Comparison of ENCODE assay signal across 8 cellular contexts in genomic region chr6:157381631-157382621, GRCh38. TPM values are rescaled to one million over a fixed set of nuclear protein-coding genes. Genes with fewer than 3 reads are reported as not detected.
A peak's percentile ranks its signal among the peaks of the same experiment; 100 is the strongest.
DNase-seq lines count a peak whose midpoint lies in the region; ATAC-seq and TF ChIP-seq lines count a peak whose summit lies in the region.

No MANE protein-coding gene starts in this region.

- TF ChIP-seq EP300 in tibial nerve (IDR thresholded peaks at IDR 0.05) = no peak

- no peak for TF ChIP-seq POLR2A in tibial nerve (IDR thresholded peaks at IDR 0.05)

- H3K27me3 ChIP-seq in SJCRH30 = no peaks in the 10 kb centered on the region
- peaks cover 7% of the 10 kb centered on the region for H3K27me3 ChIP-seq in osteoblast (ENCODE audit: insufficient read depth, low read length)
- H3K27me3 ChIP-seq in tibial nerve = no peaks in the 10 kb centered on the region

- no peaks in the 10 kb centered on the region for H3K9me3 Mint-ChIP-seq in activated naive CD4-positive, alpha-beta T cell treated with anti-CD3 and anti-CD28 coated beads, Interleukin-2, amount 50 U/mL, for 24 hours

- TF ChIP-seq CTCF in AG09309 (IDR thresholded peaks at IDR 0.05; ENCODE audit: control insufficient read depth, insufficient read depth, low read depth, low read length, missing control alignments) = no peak
- no peak for TF ChIP-seq CTCF in osteoblast (IDR thresholded peaks at IDR 0.05; ENCODE audit: extremely low read depth, low read depth, low read length)
- TF ChIP-seq CTCF in tibial nerve (IDR thresholded peaks at IDR 0.05) = peak in 1 of 5 experiments; percentile 16

- peak overlapping the region; percentile 62 for H3K27ac Mint-ChIP-seq in activated naive CD4-positive, alpha-beta T cell treated with anti-CD3 and anti-CD28 coated beads, Interleukin-2, amount 50 U/mL, for 24 hours

- peaks cover 25% of the 10 kb centered on the region for H3K4me1 Mint-ChIP-seq in activated naive CD4-positive, alpha-beta T cell treated with anti-CD3 and anti-CD28 coated beads, Interleukin-2, amount 50 U/mL, for 24 hours

- H3K27ac ChIP-seq in SJCRH30 (no peak overlapping the region), osteoblast (ENCODE audit: low read depth, low read length) (no peak overlapping the region), tibial nerve (peak overlapping the region; percentile 83 to 98 (median 96))

- peak overlapping the region; percentile 85 for H3K4me3 ChIP-seq in AG09309 (ENCODE audit: control insufficient read depth, low read depth, low read length)
- peak overlapping the region; percentile 80 for H3K4me3 ChIP-seq in SJCRH30
- H3K4me3 ChIP-seq in osteoblast (ENCODE audit: insufficient read depth, low read length) = peak overlapping the region; percentile 90
- peak overlapping the region; percentile 93 to 100 (median 98) for H3K4me3 ChIP-seq in tibial nerve

- ATAC-seq in GM18909 (IDR thresholded peaks at IDR 0.05; ENCODE audit: poor library complexity, unreplicated experiment) (peak; percentile 34), HG03280 (IDR thresholded peaks at IDR 0.05; ENCODE audit: unreplicated experiment) (peak; percentile 24)

- H3K9me3 ChIP-seq in SJCRH30 (replicated peaks) (no peaks in the 10 kb centered on the region), osteoblast (ENCODE audit: low read depth, low read length) (no peaks in the 10 kb centered on the region), tibial nerve (no peaks in the 10 kb centered on the region)

- DNase-seq in AG09309 (ENCODE audit: low read depth) (no peak), SJCRH30 (peak; percentile 56), head of caudate nucleus (peak; percentile 31 to 88 (median 74)), osteoblast (ENCODE audit: insufficient read length, low spot score, missing footprints) (peak; percentile 92), tibial nerve (ENCODE audit: low spot score in 2 of 2) (peak; percentile 45 to 49)

- peaks cover 4% of the 10 kb centered on the region; the same call in 1 of the 2 replicates for H3K4me1 ChIP-seq in SJCRH30
- peaks cover 14% of the 10 kb centered on the region for H3K4me1 ChIP-seq in osteoblast (ENCODE audit: insufficient read depth, low read length)
- H3K4me1 ChIP-seq in tibial nerve = peaks cover 0 to 32% (median 11%) of the 10 kb centered on the region in 4 donors

- peaks cover 4% of the 10 kb centered on the region for H3K27me3 Mint-ChIP-seq in activated naive CD4-positive, alpha-beta T cell treated with anti-CD3 and anti-CD28 coated beads, Interleukin-2, amount 50 U/mL, for 24 hours

- intact Hi-C loops in head of caudate nucleus (cut with DNase I) = loop anchor here (2.0 to 5.0 kb wide), 2 partner anchors 50 to 59 kb away; partner anchors contain the start of gene TMEM242

- H3K36me3 Mint-ChIP-seq in activated naive CD4-positive, alpha-beta T cell treated with anti-CD3 and anti-CD28 coated beads, Interleukin-2, amount 50 U/mL, for 24 hours = peaks cover 2% of the 10 kb centered on the region

- H3K36me3 ChIP-seq in SJCRH30 = no peaks in the 10 kb centered on the region
- no peaks in the 10 kb centered on the region for H3K36me3 ChIP-seq in osteoblast (ENCODE audit: insufficient read depth, low read length)
- H3K36me3 ChIP-seq in tibial nerve = no peaks in the 10 kb centered on the region

- WGBS in tibial nerve, 2 donors = 2% methylated on average over 43 to 52 of the region's 96 CpGs

- peak overlapping the region; percentile 98 for H3K4me2 ChIP-seq in osteoblast (ENCODE audit: insufficient read depth, low read length)

- peaks cover 2% of the 10 kb centered on the region for H3K79me2 ChIP-seq in osteoblast (ENCODE audit: insufficient read depth, low read length)

- no peaks in the 10 kb centered on the region for H4K20me1 ChIP-seq in osteoblast (ENCODE audit: insufficient read depth, low read length)

- H2AFZ ChIP-seq in osteoblast (ENCODE audit: low read length) = peak overlapping the region; percentile 92

- peak overlapping the region; percentile 86 for H3K4me3 Mint-ChIP-seq in activated naive CD4-positive, alpha-beta T cell treated with anti-CD3 and anti-CD28 coated beads, Interleukin-2, amount 50 U/mL, for 24 hours

RNA-seq across cellular contexts. Expression of gene ZDHHC14, which starts 0.9 kb away (rescaled TPM):
- 5.1 and 5.9 TPM in 2 replicates for total RNA-seq in SJCRH30 (2014; rRNA removed; shearing (Covaris generic))
- 1.4 and 1.8 TPM in 2 replicates for total RNA-seq in osteoblast
- 10 to 100 TPM; 11.4 to 20.8 (median 15.6) TPM for total RNA-seq in tibial nerve

RNA-seq across cellular contexts. Expression of gene TMEM242, which starts 58.6 kb away (rescaled TPM):
- 7.7 and 8.3 TPM in 2 replicates for total RNA-seq in SJCRH30 (2014; rRNA removed; shearing (Covaris generic))
- 5.6 and 6.2 TPM in 2 replicates for total RNA-seq in osteoblast
- 1 to 10 TPM; 4.9 to 8.2 (median 7.0) TPM for total RNA-seq in tibial nerve

Comparison
In these comparisons a context has a peak if more than half of its experiments do, and no peak if none do; other contexts are left out.
1. H3K27ac ChIP-seq: peak in tibial nerve (4 of 4); none in SJCRH30 (single experiment) and osteoblast (single experiment).
2. Peak in every context shown above with its lines, with median percentiles within 50 percentile points of each other: H3K4me3 ChIP-seq.